In the genomic region with DNA sequence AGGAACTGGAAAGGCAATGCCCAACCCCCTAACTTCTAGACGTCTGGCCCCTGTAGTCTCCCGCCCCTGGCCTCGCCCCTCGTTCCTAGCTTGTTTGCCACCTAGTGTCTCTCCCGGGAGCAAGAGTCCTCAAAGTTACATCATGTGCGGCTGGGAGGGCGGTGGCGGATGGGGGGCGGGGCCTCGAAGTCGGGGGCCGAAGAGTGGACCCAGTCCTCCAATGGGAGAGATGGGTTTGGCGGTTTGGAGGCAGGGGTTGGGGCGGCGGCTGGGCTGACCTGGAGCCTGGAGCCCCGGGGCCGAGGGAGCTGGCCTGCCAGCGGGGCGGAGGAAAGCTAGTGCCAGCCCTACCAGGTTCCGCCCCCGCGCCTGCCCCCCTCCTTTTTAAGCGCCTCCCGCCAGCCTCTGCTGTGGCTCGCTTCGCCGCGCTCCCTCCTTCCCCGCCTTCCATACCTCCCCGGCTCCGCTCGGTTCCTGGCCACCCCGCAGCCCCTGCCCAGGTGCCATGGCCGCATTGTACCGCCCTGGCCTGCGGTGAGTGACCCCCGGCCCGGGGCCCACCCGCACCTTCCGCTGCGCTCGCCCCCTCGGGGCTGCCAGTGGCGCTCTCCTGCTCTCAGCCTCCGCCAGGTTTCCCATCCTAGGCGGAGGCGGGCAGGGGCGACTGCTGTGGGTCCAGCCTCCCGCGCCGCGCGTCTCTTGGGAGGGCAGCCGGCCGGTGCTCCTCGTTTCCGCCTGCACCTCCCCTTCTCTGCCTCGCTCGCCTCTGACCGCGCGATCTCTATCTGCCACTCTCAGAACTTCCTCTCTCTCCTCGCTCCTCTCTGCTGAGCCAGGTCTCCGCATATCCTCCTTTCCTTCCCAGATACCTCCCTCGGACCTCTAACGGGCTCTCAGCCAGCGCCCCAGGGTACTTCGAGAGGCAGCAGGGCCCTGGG, we compare ENCODE assay signal across 8 cellular contexts. TPM values are rescaled to one million over a fixed set of nuclear protein-coding genes. Genes with fewer than 3 reads are reported as not detected.
A peak's percentile ranks its signal among the peaks of the same experiment; 100 is the strongest.
DNase-seq lines count a peak whose midpoint lies in the region; ATAC-seq and TF ChIP-seq lines count a peak whose summit lies in the region.

A gene (plus strand): TSS at position 411 of the 938 bp plus-strand sequence. CDS start 95 bp downstream, at position 506.

- H3K9ac ChIP-seq in SU-DHL-6 (ENCODE audit: low read length), result peak within 1 kb of the TSS; percentile 96

- no peak for TF ChIP-seq CTCF in SU-DHL-6 (IDR thresholded peaks at IDR 0.05; ENCODE audit: insufficient read depth, low read length, poor library complexity, severe bottlenecking)
- TF ChIP-seq CTCF in upper lobe of right lung (IDR thresholded peaks at IDR 0.05), result no peak

- intact Hi-C loops in cardiac septum (cut with DNase I) (loop anchor here (5.0 to 10.0 kb wide), 2 partner anchors 82 to 109 kb away; a partner anchor contains a TSS), posterior cingulate gyrus (cut with DNase I) (loop anchor here (5.0 kb wide), 1 partner anchor 42 kb away; a partner anchor contains a TSS), upper lobe of right lung (cut with DNase I) (no loop called here)

- H3K9me3 ChIP-seq in SU-DHL-6 (ENCODE audit: insufficient read depth, low read length), result no peaks in the 10 kb centered on the region
- H3K9me3 ChIP-seq in upper lobe of right lung, result no peaks in the 10 kb centered on the region

- H3K4me3 ChIP-seq in SU-DHL-6 (ENCODE audit: insufficient read depth, low read length, poor library complexity, severe bottlenecking) (peak within 1 kb of the TSS; percentile 92), upper lobe of right lung (peak within 1 kb of the TSS; percentile 97)

- H3K9me2 ChIP-seq in SU-DHL-6 (replicated peaks; ENCODE audit: insufficient read depth, low read length), result no peaks in the 10 kb centered on the region

- H3K27ac ChIP-seq in SU-DHL-6 (ENCODE audit: low read depth, low read length) (peak within 1 kb of the TSS; percentile 84), upper lobe of right lung (peak within 1 kb of the TSS; percentile 97)

- ATAC-seq in HG02571 (IDR thresholded peaks at IDR 0.05; ENCODE audit: unreplicated experiment), result peak; percentile 48
- peak; percentile 95 for ATAC-seq in upper lobe of right lung

- H3K27me3 ChIP-seq in SU-DHL-6 (ENCODE audit: low read length), result no peaks in the 10 kb centered on the region
- no peaks in the 10 kb centered on the region for H3K27me3 ChIP-seq in upper lobe of right lung

- no peaks in the 10 kb centered on the region for H3K36me3 ChIP-seq in SU-DHL-6 (ENCODE audit: low read length)
- H3K36me3 ChIP-seq in upper lobe of right lung, result peaks cover 14% of the 10 kb centered on the region

- H2AFZ ChIP-seq in SU-DHL-6 (ENCODE audit: low read depth, low read length, severe bottlenecking), result peak within 1 kb of the TSS; percentile 43

- peaks cover 19% of the 10 kb centered on the region for H3F3A ChIP-seq in SU-DHL-6 (ENCODE audit: insufficient read depth)

- peaks cover 8% of the 10 kb centered on the region; the same call in 1 of the 2 replicates for H3K79me2 ChIP-seq in SU-DHL-6 (ENCODE audit: insufficient read depth, low read length)

- DNase-seq in GDM1 (lab: John Stamatoyannopoulos, UW) (peak; percentile 94), NCI-H1092 treated with DMSO at 0.1 percent for 48 hours (lab: John Stamatoyannopoulos, UW) (peak; percentile 82), cardiac septum (ENCODE audit: low spot score) (peak; percentile 91), posterior cingulate gyrus (peak; percentile 57 to 97 (median 74)), upper lobe of right lung (peak; percentile 99)
- DNase-seq in activated naive CD8-positive, alpha-beta T cell treated with anti-CD3 and anti-CD28 coated beads, Interleukin-2, amount 50 U/mL, for 16 hours (ENCODE audit: low read depth, low spot score), result peak; percentile 73

- H3K4me1 ChIP-seq in upper lobe of right lung, result peaks cover 20% of the 10 kb centered on the region

- H4K20me1 ChIP-seq in SU-DHL-6 (ENCODE audit: low read depth, low read length), result no peaks in the 10 kb centered on the region

- peak within 1 kb of the TSS; percentile 87 for H3K4me2 ChIP-seq in SU-DHL-6 (ENCODE audit: low read depth, low read length, poor library complexity, severe bottlenecking)

RNA-seq across cellular contexts. Expression of the gene that starts here (rescaled TPM):
- 2.2 TPM for total RNA-seq in cardiac septum
- total RNA-seq in upper lobe of right lung, result 39.9 TPM

Comparison
In these comparisons a context has a peak if more than half of its experiments do, and no peak if none do; other contexts are left out.
1. Peak in every context shown above with its lines: DNase-seq, ATAC-seq, H3K4me3 ChIP-seq and H3K27ac ChIP-seq.
2. RNA of the gene that starts here (total RNA-seq): 39.9 TPM in upper lobe of right lung (single experiment); 2.2 TPM in cardiac septum (single experiment); every median in the first group is over 10 times any median in the second.